ENCODE assay signal across 26 cellular contexts in genomic region chr13:60857698-60858097, GRCh38.
DNase-seq lines count a peak whose midpoint lies in the region; ATAC-seq, FAIRE-seq and TF ChIP-seq lines count a peak whose summit lies in the region.
"Had no signal": no experiment of that assay in that cellular context is flagged by ENCODE, and none has a peak within 500 bp of the region (broad histone marks: within the 10 kb centered on the region; RNA-seq: fewer than 3 reads in every experiment).

No MANE protein-coding gene starts in this region.

- no peak overlapping the region for H2AK5ac ChIP-seq in H1 (ENCODE audit: low read depth, low read length)

- ATAC-seq in GM23338 (no peak), esophagus mucosa (peak; percentile 38), HG03460 (IDR thresholded peaks at IDR 0.05; ENCODE audit: unreplicated experiment) (no peak)
- ATAC-seq: A549; CD8-positive, alpha-beta T cell; GM12878 had no signal

- no peak overlapping the region for H3K4me3 Mint-ChIP-seq in GM23338
- H3K4me3 Mint-ChIP-seq: B cell; CD4-positive, alpha-beta T cell; CD8-positive, alpha-beta T cell had no signal

- H3K23me2 ChIP-seq in H1 (ENCODE audit: low read depth, low read length): 0 out of 2 replicates have a peak, but pooled peaks cover 1% of the 10 kb centered on the region

- 0 out of 2 replicates have a peak, but pooled peaks cover 4% of the 10 kb centered on the region for H3K36me3 ChIP-seq in GM23338 (ENCODE audit: insufficient read depth)
- no peaks in the 10 kb centered on the region; a peak in 1 of 8 replicates for H3K36me3 ChIP-seq in H1 (ENCODE audit: control insufficient read depth in 2 of 4, insufficient read depth in 4 of 4, low read length in 3 of 4)
- H3K36me3 ChIP-seq in tibial artery: no peaks in the 10 kb centered on the region
- no peaks in the 10 kb centered on the region for H3K36me3 ChIP-seq in right atrium auricular region
- H3K36me3 ChIP-seq: BLaER1 treated with 17β-estradiol and CSF1 and Interleukin-3, amounts not matched to agents 10 nM and 100 nM had no signal

- no peaks in the 10 kb centered on the region for H3K79me1 ChIP-seq in H1 (ENCODE audit: low read depth, low read length)

- POLR2A ChIA-PET in H1 (lab: Charles Lee; ENCODE audit: partially characterized antibody): no interaction called here

- FAIRE-seq in H1 (lab: Jason Lieb, UNC): no peak
- FAIRE-seq: A549, GM12878, GM12892, GM18507 had no signal

- no peak overlapping the region for H3K4me2 ChIP-seq in GM23338
- H3K4me2 ChIP-seq in H1 (ENCODE audit: insufficient read depth in 1 of 2, low read depth in 2 of 2, low read length in 2 of 2): no peak overlapping the region
- H3K4me2 ChIP-seq: A549; BLaER1 treated with 17β-estradiol and CSF1 and Interleukin-3, amounts not matched to agents 10 nM and 100 nM had no signal

- H3K27ac Mint-ChIP-seq in GM23338: no peak overlapping the region
- H3K27ac Mint-ChIP-seq: B cell; CD4-positive, alpha-beta T cell; CD8-positive, alpha-beta T cell had no signal

- H4K91ac ChIP-seq in H1 (replicated peaks; ENCODE audit: insufficient read length, low read length): no peak overlapping the region

- H2BK120ac ChIP-seq in H1 (replicated peaks; ENCODE audit: low read depth, low read length): no peak overlapping the region

- no peak overlapping the region for H3K27ac ChIP-seq in GM23338 (ENCODE audit: low read depth)
- peak overlapping the region; percentile 83 for H3K27ac ChIP-seq in VCaP
- no peak overlapping the region for H3K27ac ChIP-seq in H1 (ENCODE audit: low read depth, low read length)
- H3K27ac ChIP-seq in tibial artery: no peak overlapping the region
- H3K27ac ChIP-seq in right atrium auricular region: no peak overlapping the region
- H3K27ac ChIP-seq: 22Rv1; A549; BLaER1 treated with 17β-estradiol and CSF1 and Interleukin-3, amounts not matched to agents 10 nM and 100 nM; C4-2B had no signal

- H2AFZ ChIP-seq in GM23338: peak overlapping the region; percentile 83; the same call in 1 of the 2 replicates
- H2AFZ ChIP-seq in H1 (ENCODE audit: low read length): peak overlapping the region; percentile 10; the same call in 1 of the 2 replicates

- TF ChIP-seq EP300 in H1 (IDR thresholded peaks at IDR 0.05; ENCODE audit: borderline replicate concordance in 1 of 2, low read depth in 2 of 2, low read length in 2 of 2): no peak

- H3K9me3 ChIP-seq in H1 (ENCODE audit: insufficient read depth in 2 of 2, low read depth in 1 of 2, low read length in 1 of 2) (peaks cover 7 to 8% of the 10 kb centered on the region in 2 experiments), tibial artery (no peaks in the 10 kb centered on the region), right atrium auricular region (peaks cover 0 to 4% of the 10 kb centered on the region in 2 donors)
- H3K9me3 ChIP-seq: A549 had no signal

- no peak overlapping the region for H3K18ac ChIP-seq in H1 (ENCODE audit: extremely low read depth, low read length)

- WGBS in H1 (ENCODE audit: extremely low coverage in 1 of 2, insufficient coverage in 1 of 2, insufficient read length in 1 of 2, insufficient replicate concordance in 2 of 2, low coverage in 1 of 2, low lambda C conversion rate in 2 of 2, missing lambda C conversion rate in 1 of 2), 2 experiments: 83% methylated on average over 3 of the region's 4 CpGs; no CpG with 5 or more reads in 1 of the 2 experiments

- no peak for TF ChIP-seq RAD21 in H1 (IDR thresholded peaks at IDR 0.05 in 1 of 2, conservative IDR thresholded peaks at IDR 0.05 in 1 of 2; ENCODE audit: low read depth in 2 of 2, low read length in 2 of 2)

- no peak overlapping the region for H4K5ac ChIP-seq in H1 (ENCODE audit: insufficient read length, low read depth, low read length)

- H2BK5ac ChIP-seq in H1 (ENCODE audit: low read depth, low read length): no peak overlapping the region

- H3K4me1 ChIP-seq in GM23338 (ENCODE audit: insufficient read depth) (no peaks in the 10 kb centered on the region), H1 (replicated peaks in 1 of 4; ENCODE audit: control insufficient read depth in 3 of 4, insufficient read depth in 4 of 4, low read length in 3 of 4) (no peaks in the 10 kb centered on the region), tibial artery (no peaks in the 10 kb centered on the region), right atrium auricular region (no peaks in the 10 kb centered on the region)
- H3K4me1 ChIP-seq: A549; BLaER1 treated with 17β-estradiol and CSF1 and Interleukin-3, amounts not matched to agents 10 nM and 100 nM had no signal

- H3K4me3 ChIP-seq in GM23338 (no peak overlapping the region), H1 (ENCODE audit: extremely low read depth in 1 of 4, insufficient read depth in 2 of 4, low read depth in 3 of 4, low read length in 4 of 4) (no peak overlapping the region), tibial artery (no peak overlapping the region), right atrium auricular region (no peak overlapping the region)
- H3K4me3 ChIP-seq: A549; BLaER1 treated with 17β-estradiol and CSF1 and Interleukin-3, amounts not matched to agents 10 nM and 100 nM; GM12878 had no signal

- no peak overlapping the region for H4K8ac ChIP-seq in H1 (ENCODE audit: extremely low read depth, insufficient read depth, low read length)

- no peaks in the 10 kb centered on the region for H3K27me3 Mint-ChIP-seq in GM23338 (ENCODE audit: insufficient read depth, low read depth, poor library complexity)
- H3K27me3 Mint-ChIP-seq: B cell; CD4-positive, alpha-beta T cell had no signal

- no peak overlapping the region for H3K14ac ChIP-seq in H1 (ENCODE audit: insufficient read length)

- H3K4me1 Mint-ChIP-seq in GM23338: no peaks in the 10 kb centered on the region
- H3K4me1 Mint-ChIP-seq: B cell had no signal

- no peaks in the 10 kb centered on the region for H4K20me1 ChIP-seq in GM23338 (replicated peaks; ENCODE audit: insufficient read depth)
- H4K20me1 ChIP-seq in H1 (replicated peaks in 1 of 2; ENCODE audit: control insufficient read depth in 1 of 2, insufficient read depth in 2 of 2, low read length in 2 of 2): no peaks in the 10 kb centered on the region
- H4K20me1 ChIP-seq: BLaER1 treated with 17β-estradiol and CSF1 and Interleukin-3, amounts not matched to agents 10 nM and 100 nM had no signal

- H3F3A ChIP-seq in GM23338 (replicated peaks; ENCODE audit: low read depth): no peaks in the 10 kb centered on the region

- no peak overlapping the region for H2BK12ac ChIP-seq in H1 (ENCODE audit: low read depth, low read length)

- CTCF ChIA-PET in H1 (lab: Charles Lee; ENCODE audit: partially characterized antibody): no interaction called here

- no peak overlapping the region for H2BK15ac ChIP-seq in H1 (ENCODE audit: low read length)

- no peaks in the 10 kb centered on the region for H3K9me2 ChIP-seq in GM23338 (ENCODE audit: insufficient read depth)

- H3K79me2 ChIP-seq in GM23338 (replicated peaks; ENCODE audit: insufficient read depth) (no peaks in the 10 kb centered on the region), H1 (ENCODE audit: control insufficient read depth in 1 of 2, insufficient read depth in 2 of 2, low read length in 2 of 2) (no peaks in the 10 kb centered on the region)

- H3K56ac ChIP-seq in H1 (replicated peaks; ENCODE audit: insufficient read length, low read depth, low read length): no peak overlapping the region

- intact Hi-C loops in tibial artery (cut with DNase I; ENCODE audit: low total_unique reads): no loop called here

- DNase-seq in GM23338 (ENCODE audit: low spot score): no peak
- no peak for DNase-seq in H1 (ENCODE audit: low read depth in 1 of 2, low spot score in 2 of 2)
- DNase-seq in tibial artery: no peak
- no peak for DNase-seq in right atrium auricular region (ENCODE audit: low spot score)
- DNase-seq: AML-193; CD4-positive, alpha-beta T cell; CD8-positive, alpha-beta T cell; COR-L47; DMS 273 treated with DMSO at 0.1 percent for 48 hours; DMS153; DMS53; DMS79; DND-41; EL; GDM1 had no signal

- no peak overlapping the region for H3K4ac ChIP-seq in H1 (replicated peaks; ENCODE audit: insufficient read length, low read depth, low read length)

- no peaks in the 10 kb centered on the region for H3K27me3 ChIP-seq in GM23338 (ENCODE audit: insufficient read depth)
- H3K27me3 ChIP-seq in H1 (replicated peaks in 1 of 4; ENCODE audit: control insufficient read depth in 3 of 4, extremely low read depth in 1 of 4, insufficient read depth in 3 of 4, low read length in 3 of 4): no peaks in the 10 kb centered on the region
- no peaks in the 10 kb centered on the region for H3K27me3 ChIP-seq in tibial artery
- H3K27me3 ChIP-seq in right atrium auricular region: no peaks in the 10 kb centered on the region
- H3K27me3 ChIP-seq: BLaER1 treated with 17β-estradiol and CSF1 and Interleukin-3, amounts not matched to agents 10 nM and 100 nM had no signal

- TF ChIP-seq POLR2A in H1 (IDR thresholded peaks at IDR 0.05; ENCODE audit: control extremely low read depth in 1 of 2, low read depth in 2 of 2, low read length in 2 of 2): no peak

- TF ChIP-seq CTCF in GM23338 (conservative IDR thresholded peaks at IDR 0.05; ENCODE audit: low read depth in 2 of 2) (no peak), VCaP (conservative IDR thresholded peaks at IDR 0.05) (no peak), H1 (IDR thresholded peaks at IDR 0.05; ENCODE audit: control extremely low read depth in 1 of 3, insufficient read depth in 1 of 3, low read depth in 1 of 3, low read length in 3 of 3) (no peak), tibial artery (IDR thresholded peaks at IDR 0.05) (no peak), right atrium auricular region (IDR thresholded peaks at IDR 0.05) (no peak)

- no peak overlapping the region for H3K9ac ChIP-seq in H1 (replicated peaks in 1 of 4; ENCODE audit: extremely low read depth in 1 of 4, low read depth in 3 of 4, low read length in 3 of 4)
- H3K9ac ChIP-seq: BLaER1 treated with 17β-estradiol and CSF1 and Interleukin-3, amounts not matched to agents 10 nM and 100 nM had no signal

- H3K23ac ChIP-seq in H1 (ENCODE audit: insufficient read length): no peak overlapping the region

- H2BK20ac ChIP-seq in H1 (ENCODE audit: low read length): no peak overlapping the region

- H3K36me3 Mint-ChIP-seq in GM23338 (ENCODE audit: low read depth): peaks cover 11% of the 10 kb centered on the region
- H3K36me3 Mint-ChIP-seq: CD8-positive, alpha-beta T cell had no signal

- H3K9me3 Mint-ChIP-seq in GM23338: peaks cover 14% of the 10 kb centered on the region

TF ChIP-seq in H1, 55 proteins besides CTCF, POLR2A, EP300 and RAD21:
- TF ChIP-seq CREB1 (IDR thresholded peaks at IDR 0.05) (no peak), SP1 (IDR thresholded peaks at IDR 0.05; ENCODE audit: low read depth, low read length) (no peak), JUN (IDR thresholded peaks at IDR 0.05; ENCODE audit: low read depth, low read length) (no peak), POU5F1 (IDR thresholded peaks at IDR 0.05; ENCODE audit: low read depth, low read length) (no peak)
- TF ChIP-seq, protein P1, sequence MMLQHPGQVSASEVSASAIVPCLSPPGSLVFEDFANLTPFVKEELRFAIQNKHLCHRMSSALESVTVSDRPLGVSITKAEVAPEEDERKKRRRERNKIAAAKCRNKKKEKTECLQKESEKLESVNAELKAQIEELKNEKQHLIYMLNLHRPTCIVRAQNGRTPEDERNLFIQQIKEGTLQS (IDR thresholded peaks at IDR 0.05; ENCODE audit: insufficient read depth, low read depth, low read length): no peak
TF ChIP-seq in H1: peak in this region for 0.
